22 cellular contexts compared by ENCODE assay signal in genomic region chr1:40638097-40639036, GRCh38. TPM values are rescaled to one million over a fixed set of nuclear protein-coding genes. Genes with fewer than 3 reads are reported as not detected.
A peak's percentile ranks its signal among the peaks of the same experiment; 100 is the strongest.
DNase-seq lines count a peak whose midpoint lies in the region; ATAC-seq, FAIRE-seq and TF ChIP-seq lines count a peak whose summit lies in the region.
"Had no signal": no experiment of that assay in that cellular context is flagged by ENCODE, and none has a peak within 500 bp of the region (broad histone marks: within the 10 kb centered on the region; RNA-seq: fewer than 3 reads in every experiment).

No MANE protein-coding gene starts in this region.

- H3K9me2 ChIP-seq in GM23248 (ENCODE audit: insufficient read depth): no peaks in the 10 kb centered on the region

- RAD21 ChIA-PET in GM12878 (lab: Charles Lee; ENCODE audit: unreplicated experiment): no interaction called here

- H3K27ac ChIP-seq in GM23248: no peak overlapping the region
- no peak overlapping the region for H3K27ac ChIP-seq in GM12878 (ENCODE audit: control insufficient read depth, insufficient read depth)
- H3K27ac ChIP-seq in brain microvascular endothelial cell: no peak overlapping the region
- H3K27ac ChIP-seq: body of pancreas, hepatocyte, KMS-11, prostate gland, stomach had no signal

- TF ChIP-seq CTCF in GM12878 (IDR thresholded peaks at IDR 0.05 in 2 of 3, conservative IDR thresholded peaks at IDR 0.05 in 1 of 3; ENCODE audit: control insufficient read depth in 2 of 3, extremely low read depth in 1 of 3, insufficient read depth in 1 of 3, low read depth in 3 of 3, low read length in 3 of 3): no peak
- TF ChIP-seq CTCF in brain microvascular endothelial cell (IDR thresholded peaks at IDR 0.05; ENCODE audit: low read depth, low read length, missing control alignments): no peak

- intact Hi-C loops in GM12878 (cut with micrococcal nuclease; ENCODE audit: unreplicated experiment): no loop called here

- no peak for TF ChIP-seq EP300 in GM12878 (IDR thresholded peaks at IDR 0.05; ENCODE audit: borderline replicate concordance in 1 of 2, control insufficient read depth in 1 of 2, low read depth in 2 of 2, low read length in 2 of 2)

- H2AFZ ChIP-seq in GM23248 (no peak overlapping the region), GM12878 (ENCODE audit: control insufficient read depth, low read depth, low read length) (no peak overlapping the region)
- H2AFZ ChIP-seq: hepatocyte had no signal

- no peak for FAIRE-seq in GM12878 (lab: Jason Lieb, UNC)
- FAIRE-seq: G401.6, GM19239, small intestine had no signal

- WGBS in GM23248 (ENCODE audit: low coverage in 1 of 2, low lambda C conversion rate in 2 of 2, missing lambda C conversion rate in 2 of 2), 2 experiments: 49 to 51% methylated on average over 8 of the region's 8 CpGs
- 22% methylated on average over 8 of the region's 8 CpGs for WGBS in GM12878 (ENCODE audit: insufficient coverage, insufficient replicate concordance, low lambda C conversion rate, missing lambda C conversion rate)

- H3K9me3 ChIP-seq in GM23248 (ENCODE audit: low read depth) (no peaks in the 10 kb centered on the region), GM12878 (replicated peaks; ENCODE audit: control insufficient read depth, insufficient read depth, low read length) (no peaks in the 10 kb centered on the region; the same call in 2 of the 3 replicates)
- H3K9me3 ChIP-seq: body of pancreas, prostate gland, stomach had no signal

- H3K27me3 ChIP-seq in GM23248 (replicated peaks; ENCODE audit: insufficient read depth) (no peaks in the 10 kb centered on the region; the same call in 1 of the 2 replicates), GM12878 (replicated peaks in 1 of 2; ENCODE audit: control insufficient read depth in 2 of 2, insufficient read depth in 2 of 2, low read length in 1 of 2) (no peaks in the 10 kb centered on the region), brain microvascular endothelial cell (replicated peaks) (peaks cover 2% of the 10 kb centered on the region)
- H3K27me3 ChIP-seq: body of pancreas, hepatocyte, stomach had no signal

- SMC1A ChIA-PET in GM12878 (lab: Charles Lee; ENCODE audit: uncharacterized antibody, unreplicated experiment): no interaction called here

- H3K36me3 ChIP-seq in GM23248 (ENCODE audit: low read depth) (no peaks in the 10 kb centered on the region), GM12878 (ENCODE audit: control insufficient read depth in 2 of 2, insufficient read depth in 2 of 2, low read length in 1 of 2) (no peaks in the 10 kb centered on the region), brain microvascular endothelial cell (replicated peaks) (no peaks in the 10 kb centered on the region)
- H3K36me3 ChIP-seq: prostate gland had no signal

- DNase-seq in GM23248 (peak; percentile 16), LHCN-M2 (ENCODE audit: low read depth) (peak; percentile 16), GM12878 (ENCODE audit: low read depth, low spot score) (no peak), myocyte (ENCODE audit: low read depth) (peak; percentile 38), NAMALWA (ENCODE audit: low spot score) (no peak), brain microvascular endothelial cell (no peak), NCI-H1930 (lab: John Stamatoyannopoulos, UW) (no peak)
- DNase-seq: activated naive CD4-positive, alpha-beta T cell treated with anti-CD3 and anti-CD28 coated beads for 36 hours; AML-193; body of pancreas; mesenchymal stem cell; NCI-H1105 treated with DMSO at 0.1 percent for 48 hours; NCI-H510A treated with DMSO at 0.1 percent for 48 hours; Right ventricle myocardium superior; small intestine; stimulated activated CD4-positive, alpha-beta T cell treated with anti-CD3 and anti-CD28 coated beads, Interleukin-2, amount 100 ng/mL, for 48 hours; stomach had no signal

- H3K79me2 ChIP-seq in GM23248 (ENCODE audit: insufficient read depth) (no peaks in the 10 kb centered on the region), GM12878 (ENCODE audit: control insufficient read depth, insufficient read depth, low read length) (no peaks in the 10 kb centered on the region)
- H3K79me2 ChIP-seq: hepatocyte had no signal

- no peak overlapping the region for H3K4me3 ChIP-seq in GM23248
- no peak overlapping the region for H3K4me3 ChIP-seq in GM12878
- H3K4me3 ChIP-seq in brain microvascular endothelial cell (ENCODE audit: low read depth, low read length): no peak overlapping the region
- H3K4me3 ChIP-seq: body of pancreas, hepatocyte, prostate gland, stomach had no signal

- H4K20me1 ChIP-seq in GM23248 (ENCODE audit: insufficient read depth) (no peaks in the 10 kb centered on the region), GM12878 (ENCODE audit: control insufficient read depth, insufficient read depth) (no peaks in the 10 kb centered on the region)

- ATAC-seq in GM12878: no peak
- ATAC-seq: body of pancreas had no signal

- H3K9ac ChIP-seq in GM23248: no peak overlapping the region
- no peak overlapping the region for H3K9ac ChIP-seq in GM12878 (ENCODE audit: control insufficient read depth, insufficient read depth, low read length)
- H3K9ac ChIP-seq: KMS-11 had no signal

- in situ Hi-C loops in GM23248 (cut with MboI) (no loop called here), GM12878 (cut with MboI) (no loop called here), brain microvascular endothelial cell (cut with HindIII; ENCODE audit: low pct_ligation_motif_present, low sequenced_read_pairs) (no loop called here)

- no peak for TF ChIP-seq POLR2A in GM12878 (IDR thresholded peaks at IDR 0.05; ENCODE audit: low read depth, low read length)

- CTCF ChIA-PET in GM12878 (lab: Yijun Ruan, JAX): interaction anchor here (0.6 kb wide), 1 partner anchor 91 kb away, joined by 3 read pairs; no protein-coding TSS in a partner anchor

- H3K4me1 ChIP-seq in GM23248 (ENCODE audit: insufficient read depth) (no peaks in the 10 kb centered on the region), GM12878 (ENCODE audit: control insufficient read depth, insufficient read depth, low read length) (no peaks in the 10 kb centered on the region)
- H3K4me1 ChIP-seq: body of pancreas, prostate gland had no signal

- H3F3A ChIP-seq in GM23248 (ENCODE audit: insufficient read depth): no peaks in the 10 kb centered on the region; the same call in 1 of the 2 replicates

- no peak for TF ChIP-seq RAD21 in GM12878 (IDR thresholded peaks at IDR 0.05; ENCODE audit: insufficient read depth, low read depth, low read length)

- H3K4me2 ChIP-seq in GM23248 (ENCODE audit: unreplicated experiment) (no peak overlapping the region), GM12878 (ENCODE audit: control insufficient read depth, insufficient read depth) (no peak overlapping the region)
- H3K4me2 ChIP-seq: hepatocyte, KMS-11 had no signal

- BruUV-seq in GM12878 (replicated peaks; lab: Mats Ljungman, UMichigan): no TSS peak

- POLR2A ChIA-PET in GM12878 (lab: Charles Lee): no interaction called here

TF ChIP-seq in GM12878, 131 proteins besides CTCF, POLR2A, EP300 and RAD21 (continues in another document):
- no peak for TF ChIP-seq GATAD2B (conservative IDR thresholded peaks at IDR 0.05; ENCODE audit: low read depth)

RNA-seq across cellular contexts. Expression of gene RIMS3, which starts 27.1 kb away (rescaled TPM):
- total RNA-seq in GM23248 (2014; rRNA removed; shearing (Covaris generic)): 0.25 TPM in 1 of 2 replicates, not detected in the other
- 0.08 and 0.18 TPM in 2 replicates for polyA plus RNA-seq in GM23248 (2016; fragmentation: Nextera tagmentation; extraction: Ambion mirVana)
- 0.11 and 0.19 TPM in 2 replicates for total RNA-seq in LHCN-M2 (2014; rRNA removed)
- 0.10 TPM for polyA plus RNA-seq in LHCN-M2 (2012)
- total RNA-seq in GM12878 (2013; cell fraction: nucleolus; rRNA removed): 0.34 and 0.46 TPM in 2 replicates
- 0.45 and 0.49 TPM in 2 replicates for total RNA-seq in GM12878 (2014; rRNA removed)
- 0.32 and 0.36 TPM in 2 replicates for total RNA-seq in GM12878 (2014; rRNA removed; fragmentation: Illumina TruSeq; extraction: Trizol)
- 0.74 and 0.93 TPM in 2 replicates for total RNA-seq in GM12878 (2021)
- polyA plus RNA-seq in GM12878 (2011; ENCODE audit: low read depth): 0.09 TPM
- 3.9 and 4.7 TPM in 2 replicates for polyA plus RNA-seq in GM12878 (2011; rRNA removed)
- 4.1 and 4.9 TPM in 2 replicates for polyA plus RNA-seq in GM12878 (2011; cell fraction: cytosol; rRNA removed)
- polyA plus RNA-seq in GM12878 (2011; cell fraction: nucleus; rRNA removed): 18.5 and 21.9 TPM in 2 replicates
- 0.14 and 0.17 TPM in 2 replicates for polyA plus RNA-seq in GM12878 (2012)
- polyA plus RNA-seq in GM12878 (2014; fragmentation: Illumina TruSeq; extraction: Trizol): 0.43 and 0.59 TPM in 2 replicates
- polyA plus RNA-seq in GM12878 (2014; fragmentation: Nextera tagmentation; extraction: Ambion mirVana): under 1 TPM; 0.02 to 0.09 TPM
- polyA plus RNA-seq in GM12878 (2014; rRNA removed): 0.31 and 0.52 TPM in 2 replicates
- 1 to 10 TPM in 1 of 2 experiments, under 1 TPM in 1; 0.29 to 1.0 TPM for polyA plus RNA-seq in GM12878 (2016; fragmentation: Nextera tagmentation; extraction: Ambion mirVana)
- 6.5 and 8.8 TPM in 2 replicates for polyA minus RNA-seq in GM12878 (2011; rRNA and poly(A)+ RNA removed)
- polyA minus RNA-seq in GM12878 (2011; cell fraction: cytosol; rRNA and poly(A)+ RNA removed): 2.8 and 3.2 TPM in 2 replicates
- polyA minus RNA-seq in GM12878 (2011; cell fraction: nucleus; rRNA and poly(A)+ RNA removed): 1.9 and 2.5 TPM in 2 replicates
- total RNA-seq in myocyte: 13.7 and 31.0 TPM in 2 replicates
- polyA plus RNA-seq in myocyte (2012): 4.4 TPM

RNA-seq across cellular contexts. Expression of gene NFYC, which starts 53.1 kb away (rescaled TPM):
- total RNA-seq in GM23248 (2014; rRNA removed; shearing (Covaris generic)): 23.7 and 24.5 TPM in 2 replicates
- polyA plus RNA-seq in GM23248 (2016; fragmentation: Nextera tagmentation; extraction: Ambion mirVana) (28.3 and 33.1 TPM in 2 replicates), GM12878 (2011; rRNA removed) (57.7 and 84.2 TPM in 2 replicates), GM12878 (2014; fragmentation: Illumina TruSeq; extraction: Trizol) (52.5 and 69.7 TPM in 2 replicates), GM12878 (2014; fragmentation: Nextera tagmentation; extraction: Ambion mirVana) (1 to 10 TPM; 4.3 to 6.9 TPM), GM12878 (2014; rRNA removed) (64.2 and 78.5 TPM in 2 replicates), GM12878 (2016; fragmentation: Nextera tagmentation; extraction: Ambion mirVana) (10 to 100 TPM; 64.1 to 70.1 TPM)
- total RNA-seq in LHCN-M2 (2014; rRNA removed) (31.3 and 33.1 TPM in 2 replicates), GM12878 (2014; rRNA removed) (43.1 and 49.0 TPM in 2 replicates), GM12878 (2014; rRNA removed; fragmentation: Illumina TruSeq; extraction: Trizol) (24.2 and 26.0 TPM in 2 replicates), GM12878 (2021) (55.0 and 66.6 TPM in 2 replicates), myocyte (42.2 and 46.8 TPM in 2 replicates)
- polyA plus RNA-seq in LHCN-M2 (2012): 27.2 TPM
- 74.6 and 83.3 TPM in 2 replicates for total RNA-seq in GM12878 (2013; cell fraction: nucleolus; rRNA removed)
- polyA plus RNA-seq in GM12878 (2011; ENCODE audit: low read depth): 26.9 TPM
- 88.5 and 135 TPM in 2 replicates for polyA plus RNA-seq in GM12878 (2011; cell fraction: cytosol; rRNA removed)
- polyA plus RNA-seq in GM12878 (2011; cell fraction: nucleus; rRNA removed): 125 and 128 TPM in 2 replicates
- 39.3 and 46.7 TPM in 2 replicates for polyA plus RNA-seq in GM12878 (2012)
- 119 and 120 TPM in 2 replicates for polyA minus RNA-seq in GM12878 (2011; rRNA and poly(A)+ RNA removed)
- polyA minus RNA-seq in GM12878 (2011; cell fraction: cytosol; rRNA and poly(A)+ RNA removed): 33.4 and 50.1 TPM in 2 replicates
- polyA minus RNA-seq in GM12878 (2011; cell fraction: nucleus; rRNA and poly(A)+ RNA removed): 59.2 and 107 TPM in 2 replicates
- polyA plus RNA-seq in myocyte (2012): 44.2 TPM

Comparison
In these comparisons a context has a peak if more than half of its experiments do, and no peak if none do; other contexts are left out.
1. DNase-seq: peak in GM23248 (single experiment), LHCN-M2 (single experiment) and myocyte (single experiment); none in GM12878 (single experiment), NAMALWA (single experiment), brain microvascular endothelial cell (single experiment) and NCI-H1930 (0 of 2).